In genomic region chr9:92147854-92148184, GRCh38 we compare ENCODE assay signal across 13 cellular contexts. TPM values are rescaled to one million over a fixed set of nuclear protein-coding genes. Genes with fewer than 3 reads are reported as not detected.
DNase-seq lines count a peak whose midpoint lies in the region; ATAC-seq, FAIRE-seq and TF ChIP-seq lines count a peak whose summit lies in the region.
"Had no signal": no experiment of that assay in that cellular context is flagged by ENCODE, and none has a peak within 500 bp of the region (broad histone marks: within the 10 kb centered on the region; RNA-seq: fewer than 3 reads in every experiment).

No MANE protein-coding gene starts in this region.

- no peaks in the 10 kb centered on the region for H3K9me3 ChIP-seq in HCT116 (ENCODE audit: control insufficient read depth in 1 of 2, insufficient read depth in 1 of 2, low read depth in 1 of 2, low read length in 2 of 2)
- H3K9me3 ChIP-seq in ascending aorta = no peaks in the 10 kb centered on the region
- no peaks in the 10 kb centered on the region for H3K9me3 ChIP-seq in pancreas
- H3K9me3 ChIP-seq: MG63, right lobe of liver had no signal

- no peaks in the 10 kb centered on the region for H3K4me1 Mint-ChIP-seq in activated T-cell treated with anti-CD3 and anti-CD28 coated beads, Interleukin-2, amount 50 U/mL, for 24 hours (ENCODE audit: low read depth)

- RAD21 ChIA-PET in HCT116 (lab: Charles Lee; ENCODE audit: low non-redundant PET in 1 of 2, low total read pairs in 2 of 2, uncharacterized antibody in 2 of 2, unreplicated experiment in 2 of 2) = no interaction called here

- H3K27ac Mint-ChIP-seq in activated T-cell treated with anti-CD3 and anti-CD28 coated beads, Interleukin-2, amount 50 U/mL, for 24 hours = no peak overlapping the region

- POLR2A ChIA-PET in HCT116 (lab: Charles Lee) = interaction anchor here (1.0 to 1.2 kb wide), 3 partner anchors 9 to 523 kb away, joined by 3 read pairs; no protein-coding TSS in a partner anchor

- H3K79me2 ChIP-seq in HCT116 (ENCODE audit: insufficient read depth, low read length) = no peaks in the 10 kb centered on the region

- H3K4me3 Mint-ChIP-seq in activated T-cell treated with anti-CD3 and anti-CD28 coated beads, Interleukin-2, amount 50 U/mL, for 24 hours = no peak overlapping the region

- peak overlapping the region; percentile 67 for H2AFZ ChIP-seq in HCT116 (ENCODE audit: low read depth, low read length, poor library complexity, severe bottlenecking)

- no peaks in the 10 kb centered on the region for H3K9me2 ChIP-seq in HCT116 (ENCODE audit: insufficient read depth)

- no TSS peak for BruUV-seq in HCT116 (replicated peaks; lab: Mats Ljungman, UMichigan)

- no peaks in the 10 kb centered on the region for H3K36me3 Mint-ChIP-seq in activated T-cell treated with anti-CD3 and anti-CD28 coated beads, Interleukin-2, amount 50 U/mL, for 24 hours (ENCODE audit: low read depth)

- H3K4me3 ChIP-seq in HCT116 (replicated peaks in 1 of 2; ENCODE audit: low read depth in 1 of 2, low read length in 2 of 2) (peak overlapping the region in 1 of 2 experiments; percentile 53), ascending aorta (no peak overlapping the region), skin epidermis (no peak overlapping the region), pancreas (no peak overlapping the region)
- H3K4me3 ChIP-seq: MG63, right lobe of liver had no signal

- TF ChIP-seq RAD21 in HCT116 (IDR thresholded peaks at IDR 0.05; ENCODE audit: low read depth) = no peak

- FAIRE-seq in pancreas (lab: Jason Lieb, UNC) = no peak

- TF ChIP-seq CTCF in HCT116 (IDR thresholded peaks at IDR 0.05 in 2 of 3, conservative IDR thresholded peaks at IDR 0.05 in 1 of 3; ENCODE audit: borderline replicate concordance in 1 of 3, insufficient read depth in 1 of 3, low read depth in 2 of 3, low read length in 2 of 3) (no peak), ascending aorta (IDR thresholded peaks at IDR 0.05) (no peak), pancreas (IDR thresholded peaks at IDR 0.05) (no peak)

- H3K4me1 ChIP-seq in HCT116 (ENCODE audit: control insufficient read depth in 1 of 2, insufficient read depth in 2 of 2, low read length in 2 of 2) (peaks cover 25 to 27% of the 10 kb centered on the region in 2 experiments), ascending aorta (no peaks in the 10 kb centered on the region), pancreas (peaks cover 0 to 5% (median 0%) of the 10 kb centered on the region in 3 donors)
- H3K4me1 ChIP-seq: right lobe of liver had no signal

- no peaks in the 10 kb centered on the region for H3K27me3 ChIP-seq in HCT116 (ENCODE audit: insufficient read depth, low read length)
- no peaks in the 10 kb centered on the region for H3K27me3 ChIP-seq in ascending aorta
- H3K27me3 ChIP-seq in pancreas = peaks cover 0 to 3% (median 0%) of the 10 kb centered on the region in 4 donors
- H3K27me3 ChIP-seq: MG63, right lobe of liver had no signal

- CTCF ChIA-PET in HCT116 (lab: Charles Lee) = interaction anchor here (1.1 to 5.3 kb wide), 2 partner anchors 8 to 10 kb away, joined by 4 to 28 read pairs; no protein-coding TSS in a partner anchor

- ATAC-seq in HCT116 = no peak
- ATAC-seq in left cardiac atrium = peak; percentile 7 to 17
- no peak for ATAC-seq in pancreas

- intact Hi-C loops in HCT116 (cut with micrococcal nuclease) = no loop called here
- intact Hi-C loops in ascending aorta (cut with DNase I) = loop anchor here (10.0 kb wide), 1 partner anchor 527 kb away; the partner anchor contains the start of gene IPPK
- intact Hi-C loops in left cardiac atrium (cut with DNase I) = no loop called here
- intact Hi-C loops in pancreas (cut with DNase I) = no loop called here

- no peak for DNase-seq in HCT116 (ENCODE audit: low read depth, low spot score)
- DNase-seq in ascending aorta (ENCODE audit: low spot score in 2 of 2) = no peak
- no peak for DNase-seq in left cardiac atrium
- DNase-seq in activated T-cell treated with anti-CD3 and anti-CD28 coated beads, Interleukin-2, amount 50 U/mL, for 48 hours = no peak
- no peak for DNase-seq in activated T-cell treated with anti-CD3 and anti-CD28 coated beads, Interleukin-2, amount 50 U/mL, for 24 hours
- DNase-seq in SKM-1 treated with dmso at 0.1 percent for 144 hours (lab: John Stamatoyannopoulos, UW; ENCODE audit: unreplicated experiment) = no peak
- DNase-seq in pancreas = no peak
- DNase-seq: activated CD4-positive, alpha-beta T cell treated with anti-CD3 and anti-CD28 coated beads for 1 hour; midbrain; right lobe of liver had no signal

- no peaks in the 10 kb centered on the region for H3K36me3 ChIP-seq in HCT116 (ENCODE audit: control insufficient read depth in 1 of 2, insufficient read depth in 2 of 2, low read length in 2 of 2)
- H3K36me3 ChIP-seq in ascending aorta = no peaks in the 10 kb centered on the region
- no peaks in the 10 kb centered on the region for H3K36me3 ChIP-seq in pancreas
- H3K36me3 ChIP-seq: MG63, right lobe of liver had no signal

- no peak for TF ChIP-seq POLR2A in HCT116 (IDR thresholded peaks at IDR 0.05; ENCODE audit: borderline replicate concordance, extremely low read depth, insufficient read depth, insufficient read length)

- H4K20me1 ChIP-seq in HCT116 (ENCODE audit: insufficient read depth) = no peaks in the 10 kb centered on the region

- WGBS in pancreas, 2 donors = 73 to 83% methylated on average over 8 of the region's 8 CpGs

- H3K27me3 Mint-ChIP-seq in activated T-cell treated with anti-CD3 and anti-CD28 coated beads, Interleukin-2, amount 50 U/mL, for 24 hours = peaks cover 50% of the 10 kb centered on the region

- H3K9ac ChIP-seq in HCT116 (ENCODE audit: low read length) = peak overlapping the region; percentile 36; the same call in 1 of the 2 replicates

- peak overlapping the region; percentile 88 for H3K4me2 ChIP-seq in HCT116 (ENCODE audit: low read length)

- H3K27ac ChIP-seq in HCT116 (ENCODE audit: low read depth, low read length) = peak overlapping the region; percentile 63
- H3K27ac ChIP-seq in ascending aorta = peak overlapping the region; percentile 50 to 64
- peak overlapping the region in 18 of 21 experiments; percentile 14 to 85 (median 60) for H3K27ac ChIP-seq in skin epidermis
- peak overlapping the region in 2 of 4 donors; percentile 27 to 28 for H3K27ac ChIP-seq in pancreas
- H3K27ac ChIP-seq: right lobe of liver had no signal

- no peaks in the 10 kb centered on the region for H3K9me3 Mint-ChIP-seq in activated T-cell treated with anti-CD3 and anti-CD28 coated beads, Interleukin-2, amount 50 U/mL, for 24 hours
- H3K9me3 Mint-ChIP-seq: activated T-helper 1 cell treated with anti-CD3 and anti-CD28 coated beads, Interleukin-12 subunit alpha, Interleukin-12 subunit beta, Interleukin-2, Interleukin-4 antibody, amounts not matched to agents 30 ng/mL and 10 ng/mL and 1 ng/mL, durations not matched to agents 14 hours and 24 hours and 36 hours had no signal

TF ChIP-seq in HCT116, 20 proteins besides CTCF, POLR2A, EP300 and RAD21:
- TF ChIP-seq CBX3 (IDR thresholded peaks at IDR 0.05; ENCODE audit: low read depth) = no peak
- no peak for TF ChIP-seq YY1 (IDR thresholded peaks at IDR 0.05; ENCODE audit: extremely low read depth, insufficient replicate concordance, low read depth, low read length)
- no peak for TF ChIP-seq ZBTB33 (IDR thresholded peaks at IDR 0.05; ENCODE audit: extremely low read depth, insufficient replicate concordance, low read length)
- TF ChIP-seq ATF3 (IDR thresholded peaks at IDR 0.05) = no peak

RNA-seq across cellular contexts. Expression of gene SPTLC1, which starts 32.6 kb away (rescaled TPM):
- total RNA-seq in HCT116 (2021; ENCODE audit: unreplicated experiment) = 81.7 TPM
- polyA plus RNA-seq in HCT116 (2012) = 63.6 and 69.4 TPM in 2 replicates
- 48.0 TPM for total RNA-seq in ascending aorta
- total RNA-seq in left cardiac atrium = 10 to 100 TPM; 29.9 to 31.6 TPM
- total RNA-seq in pancreas = 10 to 100 TPM; 20.9 to 36.0 (median 25.1) TPM
- 10 to 100 TPM; 13.0 to 26.9 TPM for polyA plus RNA-seq in pancreas

Comparison
In these comparisons a context has a peak if more than half of its experiments do, and no peak if none do; other contexts are left out.
1. ATAC-seq: peak in left cardiac atrium (2 of 2); none in HCT116 (single experiment) and pancreas (0 of 4).